ENCODE assay signal across 20 cellular contexts in the genomic region with DNA sequence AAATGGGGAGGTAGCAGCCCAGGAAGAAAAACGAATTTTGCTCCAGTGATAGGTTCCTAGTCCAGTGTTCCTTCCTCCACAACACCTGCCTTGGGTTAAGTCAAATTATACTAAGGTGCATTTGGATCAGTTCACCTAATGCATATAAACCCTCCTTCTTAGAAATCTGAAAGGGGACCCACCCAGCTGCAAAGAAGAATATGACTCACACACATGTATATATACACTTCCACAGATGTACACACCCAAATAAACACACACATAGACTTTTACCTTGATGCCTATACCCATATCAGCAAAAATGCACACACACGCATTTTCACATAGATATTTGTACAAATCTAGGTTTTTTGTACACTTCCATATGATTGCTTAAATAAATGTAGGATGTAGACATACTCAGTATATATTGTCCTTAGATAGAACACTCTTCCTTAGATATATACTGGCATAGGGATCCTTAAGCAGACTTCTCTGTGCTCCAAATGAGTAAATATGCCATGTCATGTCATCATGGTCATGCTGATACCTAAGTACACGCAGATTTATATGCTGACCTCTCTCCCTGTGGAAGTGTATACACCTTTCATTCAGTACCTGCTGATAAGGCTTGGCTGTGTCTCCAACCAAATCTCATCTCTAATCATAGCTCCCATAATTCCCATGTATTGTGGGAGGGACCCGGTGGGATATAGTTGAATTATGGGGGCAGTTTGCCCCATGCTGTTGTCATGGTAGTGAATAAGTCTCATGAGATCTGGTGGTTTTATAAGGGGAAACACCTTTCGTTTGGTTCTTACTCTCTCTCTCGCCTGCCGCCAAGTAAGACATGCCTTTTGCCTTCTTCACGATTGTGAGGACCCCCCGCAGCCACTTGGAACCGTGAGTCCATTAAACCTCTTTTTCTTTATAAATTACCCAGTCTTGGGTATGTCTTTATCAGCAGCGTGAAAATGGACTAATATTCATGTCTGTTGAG. TPM values are rescaled to one million over a fixed set of nuclear protein-coding genes. Genes with fewer than 3 reads are reported as not detected.
A peak's percentile ranks its signal among the peaks of the same experiment; 100 is the strongest.
DNase-seq lines count a peak whose midpoint lies in the region; ATAC-seq, FAIRE-seq and TF ChIP-seq lines count a peak whose summit lies in the region.
"Had no signal": no experiment of that assay in that cellular context is flagged by ENCODE, and none has a peak within 500 bp of the region (broad histone marks: within the 10 kb centered on the region; RNA-seq: fewer than 3 reads in every experiment).

No MANE protein-coding gene starts in this region.

- no TSS peak for BruUV-seq in HepG2 (replicated peaks; lab: Mats Ljungman, UMichigan)

- no peak for DNase-seq in HepG2 (ENCODE audit: low spot score)
- no peak for DNase-seq in right lobe of liver
- no peak for DNase-seq in activated B cell treated with CpG ODN at 0.5 μM for 24 hours
- DNase-seq in memory B cell (ENCODE audit: low spot score in 2 of 2), result no peak
- no peak for DNase-seq in stomach
- no peak for DNase-seq in activated CD4-positive, alpha-beta T cell treated with anti-CD3 and anti-CD28 coated beads, Interleukin-2, amount 50 U/mL, for 48 hours
- DNase-seq in Peyer's patch, result no peak
- DNase-seq: DND-41; GDM1; Kasumi-1; NCI-H146; NCI-H2227 treated with DMSO at 0.1 percent for 48 hours; NCI-H524 treated with DMSO at 0.1 percent for 48 hours; NK-92 treated with Interleukin-12 subunit alpha and Interleukin-12 subunit beta, amount 100 ng/mL, for 24 hours; PC-9 had no signal

- TF ChIP-seq POLR2A in HepG2 (IDR thresholded peaks at IDR 0.05; ENCODE audit: insufficient read depth in 1 of 2, low read depth in 2 of 2, low read length in 2 of 2) (no peak), right lobe of liver (IDR thresholded peaks at IDR 0.05) (no peak), stomach (IDR thresholded peaks at IDR 0.05) (no peak), Peyer's patch (IDR thresholded peaks at IDR 0.05) (no peak)

- H3K27ac ChIP-seq in HepG2 (ENCODE audit: extremely low read length, insufficient read depth, low read length) (no peak overlapping the region), right lobe of liver (no peak overlapping the region), stomach (peak overlapping the region in 3 of 5 donors; percentile 48 to 81 (median 56)), Peyer's patch (no peak overlapping the region)
- H3K27ac ChIP-seq: A549, PC-9, SK-N-MC had no signal

- H3K36me3 Mint-ChIP-seq in activated B cell treated with CpG ODN at 0.5 μM for 24 hours (ENCODE audit: low read depth) (no peaks in the 10 kb centered on the region), memory B cell (peaks cover 7% of the 10 kb centered on the region)
- H3K36me3 Mint-ChIP-seq: CD4-positive, CD25-positive, alpha-beta regulatory T cell had no signal

- H3K27me3 ChIP-seq in HepG2 (ENCODE audit: control insufficient read depth in 1 of 2, insufficient read depth in 2 of 2, low read length in 2 of 2), result no peaks in the 10 kb centered on the region
- H3K27me3 ChIP-seq in right lobe of liver, result no peaks in the 10 kb centered on the region
- no peaks in the 10 kb centered on the region for H3K27me3 ChIP-seq in stomach
- H3K27me3 ChIP-seq in Peyer's patch, result no peaks in the 10 kb centered on the region

- POLR2A ChIA-PET in HepG2 (lab: Yijun Ruan, JAX) (no interaction called here), activated B cell treated with CpG ODN at 0.5 μM for 24 hours (lab: Charles Lee) (interaction anchor here (0.5 kb wide), 1 partner anchor 90 kb away, joined by 3 read pairs; no protein-coding TSS in a partner anchor)

- H3K4me3 Mint-ChIP-seq in activated B cell treated with CpG ODN at 0.5 μM for 24 hours (peak overlapping the region; percentile 36), memory B cell (peak overlapping the region; percentile 43)
- H3K4me3 Mint-ChIP-seq: CD4-positive, CD25-positive, alpha-beta regulatory T cell; GM23338 had no signal

- no peaks in the 10 kb centered on the region for H4K20me1 ChIP-seq in HepG2 (ENCODE audit: insufficient read depth, low read length)

- H3K9ac ChIP-seq in HepG2 (ENCODE audit: insufficient read depth, low read depth, low read length), result no peak overlapping the region

- in situ Hi-C loops in HepG2 (cut with HindIII; ENCODE audit: extremely low pct_ligation_motif_present, low pct_unique_long_range_greater_than_20kb), result no loop called here

- intact Hi-C loops in HepG2 (cut with micrococcal nuclease; ENCODE audit: unreplicated experiment) (no loop called here), right lobe of liver (cut with DNase I) (no loop called here), activated B cell treated with CpG ODN at 0.5 μM for 24 hours (cut with micrococcal nuclease) (loop anchor here (10.0 kb wide), 1 partner anchor 508 kb away; a partner anchor contains a TSS), stomach (cut with DNase I; ENCODE audit: low total_unique reads) (no loop called here)

- no peak overlapping the region for H3K4me2 ChIP-seq in HepG2 (ENCODE audit: low read depth, low read length)
- H3K4me2 ChIP-seq: A549, GM23338, PC-9 had no signal

- no peaks in the 10 kb centered on the region for H3K79me2 ChIP-seq in HepG2 (ENCODE audit: insufficient read depth, low read length)

- H2AFZ ChIP-seq in HepG2 (ENCODE audit: low read length), result no peak overlapping the region
- H2AFZ ChIP-seq: GM23338, PC-9 had no signal

- no peaks in the 10 kb centered on the region for H3K4me1 ChIP-seq in HepG2 (ENCODE audit: insufficient read depth, low read length)
- H3K4me1 ChIP-seq in right lobe of liver, result peaks cover 0 to 28% (median 6%) of the 10 kb centered on the region in 4 donors
- peaks cover 0 to 32% (median 5%) of the 10 kb centered on the region in 4 donors for H3K4me1 ChIP-seq in stomach
- H3K4me1 ChIP-seq in Peyer's patch, result peaks cover 0 to 9% (median 4%) of the 10 kb centered on the region in 4 donors
- H3K4me1 ChIP-seq: A549 had no signal

- H3K27ac Mint-ChIP-seq in activated B cell treated with CpG ODN at 0.5 μM for 24 hours (peak overlapping the region; percentile 79), memory B cell (peak overlapping the region; percentile 90)
- H3K27ac Mint-ChIP-seq: CD4-positive, CD25-positive, alpha-beta regulatory T cell; GM23338 had no signal

- 18% methylated on average over 11 of the region's 11 CpGs for whole genome bisulfite sequencing in HepG2 (ENCODE audit: low lambda C conversion rate)
- WGBS in right lobe of liver (ENCODE audit: insufficient coverage, low coverage, low lambda C conversion rate, missing lambda C conversion rate), result 81% methylated on average over 5 of the region's 11 CpGs
- WGBS in stomach, 5 donors, result 62 to 79% (median 71%) methylated on average over 11 of the region's 11 CpGs

- no peak overlapping the region for H3K4me3 ChIP-seq in HepG2 (replicated peaks in 1 of 3; ENCODE audit: insufficient read depth in 1 of 3, low read depth in 2 of 3, low read length in 3 of 3)
- no peak overlapping the region for H3K4me3 ChIP-seq in right lobe of liver
- H3K4me3 ChIP-seq in stomach, result no peak overlapping the region
- H3K4me3 ChIP-seq in Peyer's patch, result no peak overlapping the region
- H3K4me3 ChIP-seq: A549, GM23338, PC-9, SK-N-MC had no signal

- H3K36me3 ChIP-seq in HepG2 (replicated peaks in 1 of 2; ENCODE audit: control insufficient read depth in 1 of 2, insufficient read depth in 2 of 2, low read length in 2 of 2) (no peaks in the 10 kb centered on the region), right lobe of liver (no peaks in the 10 kb centered on the region), stomach (no peaks in the 10 kb centered on the region), Peyer's patch (no peaks in the 10 kb centered on the region)

- H3K4me1 Mint-ChIP-seq in activated B cell treated with CpG ODN at 0.5 μM for 24 hours, result peaks cover 77% of the 10 kb centered on the region
- peaks cover 66% of the 10 kb centered on the region for H3K4me1 Mint-ChIP-seq in memory B cell

- no peak for TF ChIP-seq EP300 in HepG2 (IDR thresholded peaks at IDR 0.05; ENCODE audit: low read depth in 2 of 2, low read length in 2 of 2)
- no peak for TF ChIP-seq EP300 in HepG2 (CRISPR knock-in tag; IDR thresholded peaks at IDR 0.05; ENCODE audit: borderline replicate concordance)
- no peak for TF ChIP-seq EP300 in stomach (IDR thresholded peaks at IDR 0.05)

- CTCF ChIA-PET in HepG2 (lab: Yijun Ruan, JAX; ENCODE audit: low intra/inter-chr PET ratio, low total read pairs), result no interaction called here
- CTCF ChIA-PET in activated B cell treated with CpG ODN at 0.5 μM for 24 hours (lab: Charles Lee), result interaction anchor here (1.4 kb wide), 1 partner anchor 16 kb away, joined by 5 read pairs; no protein-coding TSS in a partner anchor

- no peak for TF ChIP-seq RAD21 in HepG2 (CRISPR knock-in tag; IDR thresholded peaks at IDR 0.05)

- no peak for ATAC-seq in HepG2
- no peak for ATAC-seq in right lobe of liver
- ATAC-seq in activated B cell treated with CpG ODN at 0.5 μM for 24 hours (ENCODE audit: low read depth), result peak; percentile 49
- ATAC-seq in memory B cell (ENCODE audit: low read depth), result peak; percentile 58
- ATAC-seq in HG02642 (IDR thresholded peaks at IDR 0.05; ENCODE audit: poor library complexity, unreplicated experiment), result no peak
- ATAC-seq: A549, GM23338 had no signal

- TF ChIP-seq CTCF in HepG2 (CRISPR knock-in tag; IDR thresholded peaks at IDR 0.05) (no peak), right lobe of liver (IDR thresholded peaks at IDR 0.05) (no peak), activated B cell treated with CpG ODN at 0.5 μM for 24 hours (IDR thresholded peaks at IDR 0.05) (no peak), stomach (IDR thresholded peaks at IDR 0.05) (no peak), Peyer's patch (IDR thresholded peaks at IDR 0.05) (no peak)

- H3K27me3 Mint-ChIP-seq in activated B cell treated with CpG ODN at 0.5 μM for 24 hours, result no peaks in the 10 kb centered on the region
- no peaks in the 10 kb centered on the region for H3K27me3 Mint-ChIP-seq in memory B cell

- H3K9me3 ChIP-seq in HepG2 (ENCODE audit: low read length) (no peaks in the 10 kb centered on the region), right lobe of liver (no peaks in the 10 kb centered on the region), stomach (no peaks in the 10 kb centered on the region), Peyer's patch (no peaks in the 10 kb centered on the region)
- H3K9me3 ChIP-seq: A549 had no signal

- no peak for FAIRE-seq in HepG2 (lab: Jason Lieb, UNC)
- FAIRE-seq: A549 had no signal

- H3K9me3 Mint-ChIP-seq in activated B cell treated with CpG ODN at 0.5 μM for 24 hours (no peaks in the 10 kb centered on the region), memory B cell (no peaks in the 10 kb centered on the region)
- H3K9me3 Mint-ChIP-seq: CD4-positive, CD25-positive, alpha-beta regulatory T cell; GM23338 had no signal

RNA-seq across cellular contexts. Expression of a gene that starts 10.2 kb away (rescaled TPM):
- total RNA-seq in HepG2 (2016; rRNA removed; fragmentation: Illumina TruSeq; extraction: Trizol) (not detected in 2 replicates), right lobe of liver (1 to 10 TPM in 5 of 6 experiments, under 1 TPM in 1; 0.99 to 2.8 (median 1.8) TPM), activated B cell treated with CpG ODN at 0.5 μM for 24 hours (3.2 TPM in 2 replicates), stomach (10 to 100 TPM in 1 of 5 donors, 1 to 10 TPM in 3, not detected in 1; 4.2 to 20.4 (median 7.2) TPM), Peyer's patch (1 to 10 TPM in 2 of 4 donors, under 1 TPM in 2; 0.53 to 7.4 (median 1.7) TPM)
- not detected in 2 replicates for total RNA-seq in HepG2 (2016; cell fraction: cytosol; rRNA removed; fragmentation: Illumina TruSeq; extraction: Trizol; ENCODE audit: low read depth)
- not detected in 2 replicates for total RNA-seq in HepG2 (2016; cell fraction: insoluble cytoplasmic fraction; rRNA removed; fragmentation: Illumina TruSeq; extraction: Trizol)
- not detected in 2 replicates for total RNA-seq in HepG2 (2016; cell fraction: membrane; rRNA removed; fragmentation: Illumina TruSeq; extraction: Trizol)
- not detected in 2 replicates for total RNA-seq in HepG2 (2016; cell fraction: nucleus; rRNA removed; fragmentation: Illumina TruSeq; extraction: Trizol)
- polyA plus RNA-seq in HepG2 (2011; rRNA removed) (0.01 TPM in 1 of 2 replicates, not detected in the other), stomach (1 to 10 TPM in 2 of 3 donors, under 1 TPM in 1; 0.37 to 2.6 (median 1.7) TPM)
- not detected in 2 replicates for polyA plus RNA-seq in HepG2 (2011; cell fraction: cytosol; rRNA removed)
- not detected in 2 replicates for polyA plus RNA-seq in HepG2 (2011; cell fraction: nucleus; rRNA removed)
- polyA plus RNA-seq in HepG2 (2012), result not detected in 2 replicates
- not detected in 2 replicates for polyA plus RNA-seq in HepG2 (2016; cell fraction: cytosol; fragmentation: Illumina TruSeq; extraction: Trizol; ENCODE audit: low read depth)
- not detected in 2 replicates for polyA plus RNA-seq in HepG2 (2016; cell fraction: insoluble cytoplasmic fraction; fragmentation: Illumina TruSeq; extraction: Trizol; ENCODE audit: low read depth)
- not detected in 2 replicates for polyA plus RNA-seq in HepG2 (2016; cell fraction: membrane; fragmentation: Illumina TruSeq; extraction: Trizol; ENCODE audit: low read depth)
- not detected in 2 replicates for polyA plus RNA-seq in HepG2 (2016; cell fraction: nucleus; fragmentation: Illumina TruSeq; extraction: Trizol; ENCODE audit: insufficient read depth, low read depth)
- 0.06 and 2.5 TPM in 2 replicates for polyA minus RNA-seq in HepG2 (2011; rRNA and poly(A)+ RNA removed; ENCODE audit: low replicate concordance)
- not detected in 2 replicates for polyA minus RNA-seq in HepG2 (2011; cell fraction: cytosol; rRNA and poly(A)+ RNA removed)
- not detected in 2 replicates for polyA minus RNA-seq in HepG2 (2011; cell fraction: nucleus; rRNA and poly(A)+ RNA removed)

Comparison
In these comparisons a context has a peak if more than half of its experiments do, and no peak if none do; other contexts are left out.
1. ATAC-seq: peak in activated B cell treated with CpG ODN at 0.5 μM for 24 hours (single experiment) and memory B cell (single experiment); none in HepG2 (single experiment), right lobe of liver (0 of 4) and HG02642 (single experiment).
2. H3K27ac ChIP-seq: peak in stomach (3 of 5); none in HepG2 (single experiment), right lobe of liver (0 of 3) and Peyer's patch (0 of 4).